ENCODE assay signal across 10 cellular contexts in genomic region chr20:3766381-3766780, GRCh38. TPM values are rescaled to one million over a fixed set of nuclear protein-coding genes. Genes with fewer than 3 reads are reported as not detected.
DNase-seq lines count a peak whose midpoint lies in the region; ATAC-seq, FAIRE-seq and TF ChIP-seq lines count a peak whose summit lies in the region.
"Had no signal": no experiment of that assay in that cellular context is flagged by ENCODE, and none has a peak within 500 bp of the region (broad histone marks: within the 10 kb centered on the region; RNA-seq: fewer than 3 reads in every experiment).

No MANE protein-coding gene starts in this region.

- TF ChIP-seq CTCF in GM12878 (IDR thresholded peaks at IDR 0.05 in 2 of 3, conservative IDR thresholded peaks at IDR 0.05 in 1 of 3; ENCODE audit: control insufficient read depth in 2 of 3, extremely low read depth in 1 of 3, insufficient read depth in 1 of 3, low read depth in 3 of 3, low read length in 3 of 3) (no peak), upper lobe of left lung (IDR thresholded peaks at IDR 0.05) (no peak)

- H3K36me3 ChIP-seq in GM12878 (ENCODE audit: control insufficient read depth in 2 of 2, insufficient read depth in 2 of 2, low read length in 1 of 2) (no peaks in the 10 kb centered on the region; a peak in 1 of 4 replicates), mesenchymal stem cell (ENCODE audit: control insufficient read depth in 1 of 2, insufficient read depth in 2 of 2, low read depth in 1 of 2, low read length in 2 of 2) (peaks cover 0 to 6% of the 10 kb centered on the region in 2 experiments), upper lobe of left lung (no peaks in the 10 kb centered on the region)

- peak overlapping the region in 1 of 2 experiments; percentile 15 for H2BK12ac ChIP-seq in mesenchymal stem cell (ENCODE audit: low read length in 2 of 2)

- no peaks in the 10 kb centered on the region for H3K9me3 Mint-ChIP-seq in activated naive CD4-positive, alpha-beta T cell treated with anti-CD3 and anti-CD28 coated beads, Interleukin-2, amount 50 U/mL, for 24 hours

- peak overlapping the region; percentile 92 for H3K4me3 Mint-ChIP-seq in activated naive CD4-positive, alpha-beta T cell treated with anti-CD3 and anti-CD28 coated beads, Interleukin-2, amount 50 U/mL, for 24 hours

- H3K4me2 ChIP-seq in GM12878 (ENCODE audit: control insufficient read depth, insufficient read depth) (peak overlapping the region; percentile 94), mesenchymal stem cell (ENCODE audit: low read length, poor library complexity, severe bottlenecking) (no peak overlapping the region)

- CTCF ChIA-PET in GM12878 (lab: Yijun Ruan, JAX), result interaction anchor here (1.1 to 5.7 kb wide), 5 partner anchors 9 to 306 kb away, joined by 3 to 52 read pairs (median 24); no protein-coding TSS in a partner anchor

- H3K23ac ChIP-seq in mesenchymal stem cell (ENCODE audit: low read length in 2 of 2), result no peak overlapping the region

- no peak overlapping the region for H4K8ac ChIP-seq in mesenchymal stem cell (ENCODE audit: low read length)

- RAD21 ChIA-PET in GM12878 (lab: Charles Lee; ENCODE audit: unreplicated experiment), result interaction anchor here (1.4 kb wide), 1 partner anchor 54 kb away, joined by 3 read pairs; the partner anchor contains the start of gene AP5S1

- in situ Hi-C loops in GM12878 (cut with MboI), result no loop called here

- H3K27me3 Mint-ChIP-seq in activated naive CD4-positive, alpha-beta T cell treated with anti-CD3 and anti-CD28 coated beads, Interleukin-2, amount 50 U/mL, for 24 hours, result no peaks in the 10 kb centered on the region

- H3K27ac Mint-ChIP-seq in activated naive CD4-positive, alpha-beta T cell treated with anti-CD3 and anti-CD28 coated beads, Interleukin-2, amount 50 U/mL, for 24 hours, result no peak overlapping the region

- H3K27me3 ChIP-seq in GM12878 (replicated peaks in 1 of 2; ENCODE audit: control insufficient read depth in 2 of 2, insufficient read depth in 2 of 2, low read length in 1 of 2) (no peaks in the 10 kb centered on the region), mesenchymal stem cell (ENCODE audit: control insufficient read depth in 1 of 2, insufficient read depth in 1 of 2, low read length in 2 of 2) (no peaks in the 10 kb centered on the region), upper lobe of left lung (no peaks in the 10 kb centered on the region)

- peaks cover 14% of the 10 kb centered on the region for H3K79me2 ChIP-seq in GM12878 (ENCODE audit: control insufficient read depth, insufficient read depth, low read length)

- H2AFZ ChIP-seq in GM12878 (ENCODE audit: control insufficient read depth, low read depth, low read length), result no peak overlapping the region
- no peak overlapping the region for H2AFZ ChIP-seq in mesenchymal stem cell (ENCODE audit: low read depth, low read length)

- H3K9ac ChIP-seq in GM12878 (ENCODE audit: control insufficient read depth, insufficient read depth, low read length) (peak overlapping the region; percentile 82), mesenchymal stem cell (ENCODE audit: low read length) (peak overlapping the region; percentile 82)

- H3K36me3 Mint-ChIP-seq in activated naive CD4-positive, alpha-beta T cell treated with anti-CD3 and anti-CD28 coated beads, Interleukin-2, amount 50 U/mL, for 24 hours, result no peaks in the 10 kb centered on the region

- BruUV-seq in GM12878 (replicated peaks; lab: Mats Ljungman, UMichigan), result no TSS peak

- WGBS in GM12878 (ENCODE audit: insufficient coverage, insufficient replicate concordance, low lambda C conversion rate, missing lambda C conversion rate), result 6% methylated on average over 1 of the region's 1 CpG
- WGBS in mesenchymal stem cell, result no CpG with 5 or more reads among the region's 1 CpG
- WGBS in upper lobe of left lung, 2 donors, result 60 to 71% methylated on average over 1 of the region's 1 CpG

- no peaks in the 10 kb centered on the region for H4K20me1 ChIP-seq in GM12878 (ENCODE audit: control insufficient read depth, insufficient read depth)

- no peak for TF ChIP-seq POLR2A in GM12878 (IDR thresholded peaks at IDR 0.05; ENCODE audit: low read depth, low read length)
- TF ChIP-seq POLR2A in upper lobe of left lung (IDR thresholded peaks at IDR 0.05), result no peak

- POLR2A ChIA-PET in GM12878 (lab: Charles Lee), result interaction anchor here (0.6 to 2.5 kb wide), 3 partner anchors 13 to 336 kb away, joined by 5 to 10 read pairs (median 9); partner anchors contain the start of gene AP5S1

- no peak for ATAC-seq in GM12878
- ATAC-seq in upper lobe of left lung (ENCODE audit: low FRiP score in 2 of 2), result no peak
- no peak for ATAC-seq in HG02798 (IDR thresholded peaks at IDR 0.05; ENCODE audit: poor library complexity, unreplicated experiment)

- no peak overlapping the region for H3K18ac ChIP-seq in mesenchymal stem cell (ENCODE audit: low read depth in 1 of 2, low read length in 2 of 2)

- no peak overlapping the region for H2BK15ac ChIP-seq in mesenchymal stem cell (ENCODE audit: low read depth, poor library complexity, severe bottlenecking)

- peak overlapping the region in 1 of 2 experiments; percentile 41 for H3K14ac ChIP-seq in mesenchymal stem cell (ENCODE audit: low read length in 2 of 2)

- no peak overlapping the region for H2BK5ac ChIP-seq in mesenchymal stem cell (ENCODE audit: low read depth, low read length, poor library complexity, severe bottlenecking)

- TF ChIP-seq RAD21 in GM12878 (IDR thresholded peaks at IDR 0.05; ENCODE audit: insufficient read depth, low read depth, low read length), result no peak

- no peak for FAIRE-seq in GM12878 (lab: Jason Lieb, UNC)

- no peak overlapping the region for H3K4ac ChIP-seq in mesenchymal stem cell (ENCODE audit: low read depth in 1 of 2, low read length in 2 of 2)

- intact Hi-C loops in GM12878 (cut with micrococcal nuclease; ENCODE audit: unreplicated experiment), result loop anchor here (2.0 to 5.0 kb wide), 3 partner anchors 14 to 89 kb away; no protein-coding TSS in a partner anchor

- H3K4me1 Mint-ChIP-seq in activated naive CD4-positive, alpha-beta T cell treated with anti-CD3 and anti-CD28 coated beads, Interleukin-2, amount 50 U/mL, for 24 hours, result peaks cover 20% of the 10 kb centered on the region

- SMC1A ChIA-PET in GM12878 (lab: Charles Lee; ENCODE audit: uncharacterized antibody, unreplicated experiment), result interaction anchor here (0.6 to 0.7 kb wide), 2 partner anchors 81 to 88 kb away, joined by 3 to 4 read pairs; no protein-coding TSS in a partner anchor

- H4K91ac ChIP-seq in mesenchymal stem cell (ENCODE audit: low read length), result peak overlapping the region; percentile 34

- DNase-seq in activated naive CD4-positive, alpha-beta T cell (lab: John Stamatoyannopoulos, UW), result no peak
- DNase-seq in GM12878 (ENCODE audit: low read depth, low spot score) (no peak), mesenchymal stem cell (no peak), upper lobe of left lung (no peak), NCI-H187 treated with DMSO at 0.1 percent for 48 hours (lab: John Stamatoyannopoulos, UW) (no peak), hypothalamus (lab: John Stamatoyannopoulos, UW) (no peak)
- DNase-seq: occipital lobe had no signal

- H2BK120ac ChIP-seq in mesenchymal stem cell (ENCODE audit: low read depth, low read length), result no peak overlapping the region

- H3K4me1 ChIP-seq in GM12878 (ENCODE audit: control insufficient read depth, insufficient read depth, low read length) (peaks cover 24% of the 10 kb centered on the region), mesenchymal stem cell (ENCODE audit: control insufficient read depth, insufficient read depth, low read depth, low read length) (peaks cover 19% of the 10 kb centered on the region), upper lobe of left lung (peaks cover 24 to 48% (median 29%) of the 10 kb centered on the region in 4 donors)

- H2AK5ac ChIP-seq in mesenchymal stem cell (ENCODE audit: low read length, severe bottlenecking), result peak overlapping the region; percentile 1

- H3K27ac ChIP-seq in GM12878 (ENCODE audit: control insufficient read depth, insufficient read depth), result no peak overlapping the region
- H3K27ac ChIP-seq in mesenchymal stem cell (ENCODE audit: low read length, poor library complexity, severe bottlenecking), result no peak overlapping the region
- H3K27ac ChIP-seq in upper lobe of left lung, result peak overlapping the region in 2 of 4 donors; percentile 21 to 90

- H3K79me1 ChIP-seq in mesenchymal stem cell (replicated peaks; ENCODE audit: low read length, poor library complexity, severe bottlenecking), result peaks cover 34% of the 10 kb centered on the region

- H3K4me3 ChIP-seq in GM12878 (peak overlapping the region; percentile 89; the same call in 1 of the 2 replicates), mesenchymal stem cell (ENCODE audit: insufficient read depth in 1 of 2, low read depth in 1 of 2, low read length in 2 of 2) (peak overlapping the region in 1 of 2 experiments; percentile 90), upper lobe of left lung (peak overlapping the region in 3 of 4 donors; percentile 70 to 76 (median 75))

- no peaks in the 10 kb centered on the region for H3K9me3 ChIP-seq in GM12878 (replicated peaks; ENCODE audit: control insufficient read depth, insufficient read depth, low read length)
- H3K9me3 ChIP-seq in mesenchymal stem cell (ENCODE audit: control insufficient read depth, low read length), result no peaks in the 10 kb centered on the region
- H3K9me3 ChIP-seq in upper lobe of left lung, result no peaks in the 10 kb centered on the region

- no peak for TF ChIP-seq EP300 in GM12878 (IDR thresholded peaks at IDR 0.05; ENCODE audit: borderline replicate concordance in 1 of 2, control insufficient read depth in 1 of 2, low read depth in 2 of 2, low read length in 2 of 2)
- TF ChIP-seq EP300 in upper lobe of left lung (IDR thresholded peaks at IDR 0.05), result no peak

RNA-seq across cellular contexts. Expression of gene ADISSP, which starts 1.2 kb away (rescaled TPM):
- 2.7 and 3.8 TPM in 2 replicates for total RNA-seq in GM12878 (2013; cell fraction: nucleolus; rRNA removed)
- total RNA-seq in GM12878 (2014; rRNA removed), result 59.2 and 64.5 TPM in 2 replicates
- 25.2 and 27.1 TPM in 2 replicates for total RNA-seq in GM12878 (2014; rRNA removed; fragmentation: Illumina TruSeq; extraction: Trizol)
- total RNA-seq in GM12878 (2021), result 65.9 and 67.5 TPM in 2 replicates
- polyA plus RNA-seq in GM12878 (2011; ENCODE audit: low read depth), result 5.7 TPM
- 6.9 and 22.6 TPM in 2 replicates for polyA plus RNA-seq in GM12878 (2011; rRNA removed)
- polyA plus RNA-seq in GM12878 (2011; cell fraction: cytosol; rRNA removed), result 42.5 and 66.1 TPM in 2 replicates
- polyA plus RNA-seq in GM12878 (2011; cell fraction: nucleus; rRNA removed), result 25.9 and 34.8 TPM in 2 replicates
- polyA plus RNA-seq in GM12878 (2012), result 22.4 and 26.6 TPM in 2 replicates
- 2.3 and 17.5 TPM in 2 replicates for polyA plus RNA-seq in GM12878 (2014; fragmentation: Illumina TruSeq; extraction: Trizol)
- polyA plus RNA-seq in GM12878 (2014; fragmentation: Nextera tagmentation; extraction: Ambion mirVana), result 1 to 10 TPM in 1 of 2 experiments, under 1 TPM in 1; 0.80 to 7.6 TPM
- polyA plus RNA-seq in GM12878 (2014; rRNA removed), result 50.2 and 62.0 TPM in 2 replicates
- polyA plus RNA-seq in GM12878 (2016; fragmentation: Nextera tagmentation; extraction: Ambion mirVana), result 10 to 100 TPM; 90.8 to 96.3 TPM
- polyA minus RNA-seq in GM12878 (2011; rRNA and poly(A)+ RNA removed), result 16.0 and 29.6 TPM in 2 replicates
- polyA minus RNA-seq in GM12878 (2011; cell fraction: cytosol; rRNA and poly(A)+ RNA removed), result 16.8 and 25.3 TPM in 2 replicates
- 6.3 and 9.6 TPM in 2 replicates for polyA minus RNA-seq in GM12878 (2011; cell fraction: nucleus; rRNA and poly(A)+ RNA removed)
- 39.5 TPM for polyA plus RNA-seq in mesenchymal stem cell (2013, experiment 1 of 2)
- polyA plus RNA-seq in mesenchymal stem cell (2013, experiment 2 of 2), result 36.9 TPM
- total RNA-seq in upper lobe of left lung, result 10 to 100 TPM in 5 of 6 donors, 1 to 10 TPM in 1; 6.7 to 41.9 (median 39.1) TPM

RNA-seq across cellular contexts. Expression of gene SPEF1, which starts 14.9 kb away (rescaled TPM):
- not detected in 2 replicates for total RNA-seq in GM12878 (2013; cell fraction: nucleolus; rRNA removed)
- total RNA-seq in GM12878 (2014; rRNA removed), result not detected in 2 replicates
- not detected in 2 replicates for total RNA-seq in GM12878 (2014; rRNA removed; fragmentation: Illumina TruSeq; extraction: Trizol)
- not detected in 2 replicates for total RNA-seq in GM12878 (2021)
- not detected for polyA plus RNA-seq in GM12878 (2011; ENCODE audit: low read depth)
- polyA plus RNA-seq in GM12878 (2011; rRNA removed), result not detected in 2 replicates
- polyA plus RNA-seq in GM12878 (2011; cell fraction: cytosol; rRNA removed), result not detected in 2 replicates
- 0.18 and 0.29 TPM in 2 replicates for polyA plus RNA-seq in GM12878 (2011; cell fraction: nucleus; rRNA removed)
- polyA plus RNA-seq in GM12878 (2012), result 0.09 TPM in 1 of 2 replicates, not detected in the other
- not detected in 2 replicates for polyA plus RNA-seq in GM12878 (2014; fragmentation: Illumina TruSeq; extraction: Trizol)
- not detected for polyA plus RNA-seq in GM12878 (2014; fragmentation: Nextera tagmentation; extraction: Ambion mirVana)
- polyA plus RNA-seq in GM12878 (2014; rRNA removed), result 0.06 and 0.12 TPM in 2 replicates
- not detected for polyA plus RNA-seq in GM12878 (2016; fragmentation: Nextera tagmentation; extraction: Ambion mirVana)
- polyA minus RNA-seq in GM12878 (2011; rRNA and poly(A)+ RNA removed), result not detected in 2 replicates
- polyA minus RNA-seq in GM12878 (2011; cell fraction: cytosol; rRNA and poly(A)+ RNA removed), result not detected in 2 replicates
- polyA minus RNA-seq in GM12878 (2011; cell fraction: nucleus; rRNA and poly(A)+ RNA removed), result 0.12 TPM in 1 of 2 replicates, not detected in the other
- 0.07 TPM for polyA plus RNA-seq in mesenchymal stem cell (2013, experiment 1 of 2)
- 0.07 TPM for polyA plus RNA-seq in mesenchymal stem cell (2013, experiment 2 of 2)
- total RNA-seq in upper lobe of left lung, result 10 to 100 TPM in 1 of 6 donors, 1 to 10 TPM in 4, under 1 TPM in 1; 0.34 to 15.1 (median 5.4) TPM
- total RNA-seq: H4 had no signal

RNA-seq across cellular contexts. Expression of gene CENPB, which starts 20.2 kb away (rescaled TPM):
- total RNA-seq in GM12878 (2013; cell fraction: nucleolus; rRNA removed), result 8.8 and 11.3 TPM in 2 replicates
- total RNA-seq in GM12878 (2014; rRNA removed) (56.6 and 68.6 TPM in 2 replicates), GM12878 (2014; rRNA removed; fragmentation: Illumina TruSeq; extraction: Trizol) (24.4 and 27.6 TPM in 2 replicates), GM12878 (2021) (68.3 and 71.2 TPM in 2 replicates), upper lobe of left lung (100 to 1,000 TPM in 2 of 6 donors, 10 to 100 TPM in 4; 56.6 to 125 (median 89.7) TPM)
- 12.5 TPM for polyA plus RNA-seq in GM12878 (2011; ENCODE audit: low read depth)
- polyA plus RNA-seq in GM12878 (2011; rRNA removed) (4.3 and 7.1 TPM in 2 replicates), GM12878 (2014; fragmentation: Illumina TruSeq; extraction: Trizol) (10.9 and 20.9 TPM in 2 replicates), GM12878 (2014; fragmentation: Nextera tagmentation; extraction: Ambion mirVana) (under 1 TPM; 0.16 to 0.29 TPM), GM12878 (2014; rRNA removed) (35.5 and 44.8 TPM in 2 replicates), GM12878 (2016; fragmentation: Nextera tagmentation; extraction: Ambion mirVana) (1 to 10 TPM; 1.6 to 2.4 TPM)
- polyA plus RNA-seq in GM12878 (2011; cell fraction: cytosol; rRNA removed), result 8.8 and 12.2 TPM in 2 replicates
- polyA plus RNA-seq in GM12878 (2011; cell fraction: nucleus; rRNA removed), result 9.5 and 12.9 TPM in 2 replicates
- 24.5 and 35.6 TPM in 2 replicates for polyA plus RNA-seq in GM12878 (2012)
- polyA minus RNA-seq in GM12878 (2011; rRNA and poly(A)+ RNA removed), result 8.2 and 15.1 TPM in 2 replicates
- 8.4 and 9.0 TPM in 2 replicates for polyA minus RNA-seq in GM12878 (2011; cell fraction: cytosol; rRNA and poly(A)+ RNA removed)
- polyA minus RNA-seq in GM12878 (2011; cell fraction: nucleus; rRNA and poly(A)+ RNA removed), result 7.0 and 12.8 TPM in 2 replicates
- 38.0 TPM for polyA plus RNA-seq in mesenchymal stem cell (2013, experiment 1 of 2)
- 38.0 TPM for polyA plus RNA-seq in mesenchymal stem cell (2013, experiment 2 of 2)

RNA-seq across cellular contexts. Expression of gene CDC25B, which starts 29.7 kb away (rescaled TPM):
- 19.8 and 20.9 TPM in 2 replicates for total RNA-seq in GM12878 (2013; cell fraction: nucleolus; rRNA removed)
- total RNA-seq in GM12878 (2014; rRNA removed) (18.5 and 20.7 TPM in 2 replicates), GM12878 (2014; rRNA removed; fragmentation: Illumina TruSeq; extraction: Trizol) (11.2 and 13.0 TPM in 2 replicates), GM12878 (2021) (58.8 and 58.9 TPM in 2 replicates), upper lobe of left lung (100 to 1,000 TPM in 3 of 6 donors, 10 to 100 TPM in 3; 45.5 to 151 (median 99.1) TPM)
- polyA plus RNA-seq in GM12878 (2011; ENCODE audit: low read depth), result 13.9 TPM
- polyA plus RNA-seq in GM12878 (2011; rRNA removed) (11.2 and 20.2 TPM in 2 replicates), GM12878 (2014; fragmentation: Illumina TruSeq; extraction: Trizol) (25.1 and 36.9 TPM in 2 replicates), GM12878 (2014; fragmentation: Nextera tagmentation; extraction: Ambion mirVana) (1 to 10 TPM; 4.6 to 8.6 TPM), GM12878 (2014; rRNA removed) (37.0 and 44.2 TPM in 2 replicates), GM12878 (2016; fragmentation: Nextera tagmentation; extraction: Ambion mirVana) (10 to 100 TPM; 28.4 to 28.7 TPM)
- polyA plus RNA-seq in GM12878 (2011; cell fraction: cytosol; rRNA removed), result 33.1 and 37.6 TPM in 2 replicates
- polyA plus RNA-seq in GM12878 (2011; cell fraction: nucleus; rRNA removed), result 145 and 172 TPM in 2 replicates
- 27.8 and 28.4 TPM in 2 replicates for polyA plus RNA-seq in GM12878 (2012)
- 11.0 and 22.2 TPM in 2 replicates for polyA minus RNA-seq in GM12878 (2011; rRNA and poly(A)+ RNA removed)
- polyA minus RNA-seq in GM12878 (2011; cell fraction: cytosol; rRNA and poly(A)+ RNA removed), result 12.4 and 15.6 TPM in 2 replicates
- 13.5 and 22.2 TPM in 2 replicates for polyA minus RNA-seq in GM12878 (2011; cell fraction: nucleus; rRNA and poly(A)+ RNA removed)
- polyA plus RNA-seq in mesenchymal stem cell (2013, experiment 1 of 2), result 97.9 TPM
- polyA plus RNA-seq in mesenchymal stem cell (2013, experiment 2 of 2), result 95.2 TPM

RNA-seq across cellular contexts. Expression of gene HSPA12B, which starts 33.9 kb away (rescaled TPM):
- not detected in 2 replicates for total RNA-seq in GM12878 (2013; cell fraction: nucleolus; rRNA removed)
- total RNA-seq in GM12878 (2014; rRNA removed), result not detected in 2 replicates
- not detected in 2 replicates for total RNA-seq in GM12878 (2014; rRNA removed; fragmentation: Illumina TruSeq; extraction: Trizol)
- total RNA-seq in GM12878 (2021), result not detected in 2 replicates
- polyA plus RNA-seq in GM12878 (2011; ENCODE audit: low read depth), result not detected
- polyA plus RNA-seq in GM12878 (2011; rRNA removed), result not detected in 2 replicates
- polyA plus RNA-seq in GM12878 (2011; cell fraction: cytosol; rRNA removed), result not detected in 2 replicates
- polyA plus RNA-seq in GM12878 (2011; cell fraction: nucleus; rRNA removed), result not detected in 2 replicates
- polyA plus RNA-seq in GM12878 (2012), result 0.07 and 0.09 TPM in 2 replicates
- not detected in 2 replicates for polyA plus RNA-seq in GM12878 (2014; fragmentation: Illumina TruSeq; extraction: Trizol)
- not detected for polyA plus RNA-seq in GM12878 (2014; fragmentation: Nextera tagmentation; extraction: Ambion mirVana)
- polyA plus RNA-seq in GM12878 (2014; rRNA removed), result not detected in 2 replicates
- under 1 TPM in 1 of 2 experiments, not detected in 1; 0.08 TPM for polyA plus RNA-seq in GM12878 (2016; fragmentation: Nextera tagmentation; extraction: Ambion mirVana)
- polyA minus RNA-seq in GM12878 (2011; rRNA and poly(A)+ RNA removed), result not detected in 2 replicates
- not detected in 2 replicates for polyA minus RNA-seq in GM12878 (2011; cell fraction: cytosol; rRNA and poly(A)+ RNA removed)
- polyA minus RNA-seq in GM12878 (2011; cell fraction: nucleus; rRNA and poly(A)+ RNA removed), result not detected in 2 replicates
- 0.03 TPM for polyA plus RNA-seq in mesenchymal stem cell (2013, experiment 1 of 2)
- polyA plus RNA-seq in mesenchymal stem cell (2013, experiment 2 of 2), result 0.04 TPM
- total RNA-seq in upper lobe of left lung, result 10 to 100 TPM; 18.4 to 53.7 (median 21.5) TPM
